In the genomic region with DNA sequence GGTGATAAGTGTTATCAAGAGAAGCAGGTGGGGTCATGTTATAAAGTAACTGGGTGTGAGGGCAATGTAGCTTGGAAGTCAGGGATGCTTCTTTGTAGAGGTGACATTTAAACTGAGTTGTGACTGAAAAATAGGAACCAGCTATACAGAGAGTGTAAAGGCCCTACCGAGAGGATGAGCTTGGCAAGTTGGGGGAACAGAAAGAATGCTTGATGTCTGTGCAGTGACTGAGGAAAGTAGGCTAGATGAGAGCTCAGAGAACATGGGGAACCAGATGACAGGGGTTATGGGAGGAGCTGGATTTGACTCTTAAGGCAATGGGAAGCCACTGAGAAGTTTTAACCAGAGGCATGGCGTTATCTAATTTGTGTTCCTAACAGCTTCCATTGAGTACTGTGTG, we compare ENCODE assay signal across 12 cellular contexts.
DNase-seq lines count a peak whose midpoint lies in the region; ATAC-seq and TF ChIP-seq lines count a peak whose summit lies in the region.
"Had no signal": no experiment of that assay in that cellular context is flagged by ENCODE, and none has a peak within 500 bp of the region (broad histone marks: within the 10 kb centered on the region; RNA-seq: fewer than 3 reads in every experiment).

No MANE protein-coding gene starts in this region.

- peak overlapping the region; percentile 21 for H3K4me3 Mint-ChIP-seq in central memory CD8-positive, alpha-beta T cell
- H3K4me3 Mint-ChIP-seq in natural killer cell: peak overlapping the region; percentile 58
- H3K4me3 Mint-ChIP-seq: nephron had no signal

- peak overlapping the region; percentile 97 for H2AK5ac ChIP-seq in IMR-90 (ENCODE audit: low read depth, low read length)

- H2BK15ac ChIP-seq in IMR-90 (ENCODE audit: low read depth, low read length): peak overlapping the region; percentile 91

- ATAC-seq in IMR-90 (ENCODE audit: low read depth) (peak; percentile 15), natural killer cell (peak in 1 of 3 donors; percentile 4), GM19395 (IDR thresholded peaks at IDR 0.05; ENCODE audit: unreplicated experiment) (no peak)
- no peak for ATAC-seq in central memory CD8-positive, alpha-beta T cell (replicated peaks; ENCODE audit: extremely low read depth, poor library complexity, severe bottlenecking)

- H3K27ac ChIP-seq in IMR-90 (ENCODE audit: insufficient read depth, low read length): peak overlapping the region; percentile 69

- peak overlapping the region; percentile 77 for H3K27ac Mint-ChIP-seq in central memory CD8-positive, alpha-beta T cell (ENCODE audit: low read depth)
- peak overlapping the region; percentile 80 to 90 for H3K27ac Mint-ChIP-seq in natural killer cell
- H3K27ac Mint-ChIP-seq: nephron had no signal

- peak overlapping the region; percentile 84 for H2BK20ac ChIP-seq in IMR-90 (ENCODE audit: low read depth, low read length)

- POLR2A ChIA-PET in IMR-90 (lab: Charles Lee; ENCODE audit: unreplicated experiment): no interaction called here

- no peak overlapping the region for H3K4me3 ChIP-seq in IMR-90 (ENCODE audit: insufficient read depth, low read depth, low read length)

- peak overlapping the region; percentile 88 for H2BK5ac ChIP-seq in IMR-90 (ENCODE audit: low read depth, low read length, poor library complexity, severe bottlenecking)

- in situ Hi-C loops in IMR-90 (cut with MboI; ENCODE audit: low sequenced_read_pairs): no loop called here
- in situ Hi-C loops in GM13976 (cut with MboI; ENCODE audit: low sequenced_read_pairs, unreplicated experiment): no loop called here

- H3K9me1 ChIP-seq in IMR-90 (ENCODE audit: insufficient read depth, low read length): peaks cover 9% of the 10 kb centered on the region

- H3K4me1 ChIP-seq in IMR-90 (ENCODE audit: control insufficient read depth, insufficient read depth, low read length): peaks cover 19% of the 10 kb centered on the region

- TF ChIP-seq POLR2A in IMR-90 (IDR thresholded peaks at IDR 0.05; ENCODE audit: low read depth, low read length): no peak

- dilution Hi-C loops in IMR-90 (cut with HindIII; ENCODE audit: low sequenced_read_pairs, unreplicated experiment): no loop called here

- peaks cover 85% of the 10 kb centered on the region for H3K4me1 Mint-ChIP-seq in central memory CD8-positive, alpha-beta T cell
- H3K4me1 Mint-ChIP-seq in natural killer cell: peaks cover 90% of the 10 kb centered on the region in 2 donors

- H3K9me3 Mint-ChIP-seq in central memory CD8-positive, alpha-beta T cell: no peaks in the 10 kb centered on the region
- H3K9me3 Mint-ChIP-seq in natural killer cell: no peaks in the 10 kb centered on the region
- H3K9me3 Mint-ChIP-seq: nephron had no signal

- no TSS peak for BruUV-seq in IMR-90 (replicated peaks; lab: Mats Ljungman, UMichigan)

- H3K4me2 ChIP-seq in IMR-90 (ENCODE audit: low read depth, low read length): peak overlapping the region; percentile 52

- peak overlapping the region; percentile 90 for H3K23ac ChIP-seq in IMR-90 (ENCODE audit: low read depth, low read length)

- no peaks in the 10 kb centered on the region for H3K9me3 ChIP-seq in IMR-90 (ENCODE audit: control insufficient read depth, insufficient read depth, low read length)

- peak overlapping the region; percentile 83 for H2AK9ac ChIP-seq in IMR-90 (replicated peaks; ENCODE audit: low read depth, low read length, poor library complexity)

- H3K36me3 ChIP-seq in IMR-90 (ENCODE audit: control insufficient read depth, insufficient read depth, low read length): peaks cover 4% of the 10 kb centered on the region

- no peak for TF ChIP-seq RAD21 in IMR-90 (IDR thresholded peaks at IDR 0.05; ENCODE audit: low read length)

- CTCF ChIA-PET in IMR-90 (lab: Yijun Ruan, JAX): no interaction called here

- H4K5ac ChIP-seq in IMR-90 (ENCODE audit: low read depth, low read length): peak overlapping the region; percentile 87

- H3K27me3 ChIP-seq in IMR-90 (ENCODE audit: control insufficient read depth, insufficient read depth, low read length): no peaks in the 10 kb centered on the region

- H4K8ac ChIP-seq in IMR-90 (ENCODE audit: low read depth in 2 of 2, low read length in 2 of 2): peak overlapping the region; percentile 80 to 96

- H3K9ac ChIP-seq in IMR-90 (ENCODE audit: low read depth, low read length): peak overlapping the region; percentile 62

- WGBS in IMR-90 (ENCODE audit: extremely low coverage in 2 of 2, insufficient read length in 1 of 2), 2 experiments: 67% methylated on average over 1 of the region's 2 CpGs; no CpG with 5 or more reads in 1 of the 2 experiments

- H3K14ac ChIP-seq in IMR-90 (replicated peaks; ENCODE audit: low read depth, low read length): peak overlapping the region; percentile 88

- peaks cover 44% of the 10 kb centered on the region for H3K36me3 Mint-ChIP-seq in central memory CD8-positive, alpha-beta T cell (ENCODE audit: insufficient read depth)
- peaks cover 8% of the 10 kb centered on the region for H3K36me3 Mint-ChIP-seq in natural killer cell

- DNase-seq in CD1c-positive myeloid dendritic cell (ENCODE audit: extremely low spot score) (peak; percentile 71), IMR-90 (no peak), natural killer cell (no peak), DMS114 treated with DMSO at 0.1 percent for 48 hours (lab: John Stamatoyannopoulos, UW; ENCODE audit: unreplicated experiment) (no peak), cortex of kidney (lab: John Stamatoyannopoulos, UW) (no peak), GM13976 (ENCODE audit: low spot score) (no peak)
- DNase-seq in central memory CD8-positive, alpha-beta T cell (ENCODE audit: low spot score in 2 of 2): no peak
- DNase-seq: activated CD4-positive, alpha-beta T cell treated with anti-CD3 and anti-CD28 coated beads for 1 hour; DMS79; H7 had no signal

- intact Hi-C loops in IMR-90 (cut with micrococcal nuclease): no loop called here
- intact Hi-C loops in natural killer cell (cut with micrococcal nuclease): loop anchor here (2.0 to 5.0 kb wide), 4 partner anchors 20 to 115 kb away; partner anchors contain the start of gene DOCK10

- H3K79me1 ChIP-seq in IMR-90 (ENCODE audit: low read depth in 1 of 2, low read length in 2 of 2): peaks cover 16 to 30% of the 10 kb centered on the region in 2 experiments; a peak in 3 of 4 replicates

- peak overlapping the region; percentile 54 for H3K56ac ChIP-seq in IMR-90 (ENCODE audit: extremely low read depth, insufficient read depth, low read length)

- peak overlapping the region; percentile 95 for H3K4ac ChIP-seq in IMR-90 (ENCODE audit: low read depth, low read length)

- H3K27me3 Mint-ChIP-seq in central memory CD8-positive, alpha-beta T cell: no peaks in the 10 kb centered on the region
- no peaks in the 10 kb centered on the region for H3K27me3 Mint-ChIP-seq in natural killer cell (ENCODE audit: low read depth in 2 of 2)

- peak overlapping the region; percentile 82 for H3K18ac ChIP-seq in IMR-90 (ENCODE audit: low read depth, low read length)

- TF ChIP-seq CTCF in IMR-90 (conservative IDR thresholded peaks at IDR 0.05; ENCODE audit: low read depth, low read length) (no peak), natural killer cell (IDR thresholded peaks at IDR 0.05) (no peak), GM13976 (IDR thresholded peaks at IDR 0.05; ENCODE audit: borderline replicate concordance, control extremely low read depth, extremely low read depth, insufficient read depth, missing control alignments) (no peak)

- H4K91ac ChIP-seq in IMR-90 (ENCODE audit: insufficient read depth, low read depth, low read length): peak overlapping the region; percentile 86

- H2AFZ ChIP-seq in IMR-90 (replicated peaks; ENCODE audit: low read length, poor library complexity): peak overlapping the region; percentile 8

- H4K20me1 ChIP-seq in IMR-90 (ENCODE audit: insufficient read depth, low read length): no peaks in the 10 kb centered on the region

- H2BK120ac ChIP-seq in IMR-90 (ENCODE audit: low read depth, low read length): peak overlapping the region; percentile 86

TF ChIP-seq in IMR-90, 13 proteins besides CTCF, POLR2A, EP300 and RAD21:
- no peak for TF ChIP-seq SMC3 (IDR thresholded peaks at IDR 0.05; ENCODE audit: low read depth, low read length)
- no peak for TF ChIP-seq MAZ (IDR thresholded peaks at IDR 0.05; ENCODE audit: borderline replicate concordance, low read depth, low read length)
- no peak for TF ChIP-seq ELK1 (IDR thresholded peaks at IDR 0.05; ENCODE audit: borderline replicate concordance, low read depth, low read length)
- TF ChIP-seq BHLHE40 (IDR thresholded peaks at IDR 0.05; ENCODE audit: low read depth, low read length): no peak
- TF ChIP-seq NFE2L2 (IDR thresholded peaks at IDR 0.05; ENCODE audit: low read depth, low read length): no peak
- TF ChIP-seq FOS (IDR thresholded peaks at IDR 0.05; ENCODE audit: low read depth, low read length): no peak
- TF ChIP-seq MXI1 (IDR thresholded peaks at IDR 0.05; ENCODE audit: borderline replicate concordance, low read depth, low read length): no peak
- no peak for TF ChIP-seq RFX5 (IDR thresholded peaks at IDR 0.05; ENCODE audit: low read depth, low read length)
- TF ChIP-seq RCOR1 (IDR thresholded peaks at IDR 0.05; ENCODE audit: insufficient replicate concordance, low read length): no peak
- TF ChIP-seq, protein P1, sequence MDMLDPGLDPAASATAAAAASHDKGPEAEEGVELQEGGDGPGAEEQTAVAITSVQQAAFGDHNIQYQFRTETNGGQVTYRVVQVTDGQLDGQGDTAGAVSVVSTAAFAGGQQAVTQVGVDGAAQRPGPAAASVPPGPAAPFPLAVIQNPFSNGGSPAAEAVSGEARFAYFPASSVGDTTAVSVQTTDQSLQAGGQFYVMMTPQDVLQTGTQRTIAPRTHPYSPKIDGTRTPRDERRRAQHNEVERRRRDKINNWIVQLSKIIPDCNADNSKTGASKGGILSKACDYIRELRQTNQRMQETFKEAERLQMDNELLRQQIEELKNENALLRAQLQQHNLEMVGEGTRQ (IDR thresholded peaks at IDR 0.05; ENCODE audit: low read depth, low read length): no peak
- TF ChIP-seq CEBPB (IDR thresholded peaks at IDR 0.05; ENCODE audit: low read depth, low read length): no peak
- TF ChIP-seq MAFK (IDR thresholded peaks at IDR 0.05; ENCODE audit: low read depth, low read length): no peak
TF ChIP-seq in IMR-90: peak in this region for 0.
